In genomic region chr4:113899260-113900177, GRCh38 we compare ENCODE assay signal across 8 cellular contexts.
DNase-seq lines count a peak whose midpoint lies in the region; ATAC-seq and TF ChIP-seq lines count a peak whose summit lies in the region.

No MANE protein-coding gene starts in this region.

- H3K4me2 ChIP-seq in osteoblast (ENCODE audit: insufficient read depth, low read length) (no peak overlapping the region), PC-3 (ENCODE audit: low read length) (no peak overlapping the region)

- no peak overlapping the region for H2AFZ ChIP-seq in osteoblast (ENCODE audit: low read length)
- no peak overlapping the region for H2AFZ ChIP-seq in PC-3 (ENCODE audit: low read length)

- intact Hi-C loops in PC-3 (cut with micrococcal nuclease): loop anchor here (10.0 kb wide), 1 partner anchor 605 kb away; no protein-coding TSS in a partner anchor

- H3K9me3 ChIP-seq in osteoblast (ENCODE audit: low read depth, low read length) (no peaks in the 10 kb centered on the region), PC-3 (ENCODE audit: low read length) (no peaks in the 10 kb centered on the region)

- BruUV-seq in PC-3 (replicated peaks; lab: Mats Ljungman, UMichigan): no TSS peak

- no peaks in the 10 kb centered on the region for H3K9me3 Mint-ChIP-seq in IgD-negative memory B cell
- H3K9me3 Mint-ChIP-seq in activated naive CD8-positive, alpha-beta T cell treated with anti-CD3 and anti-CD28 coated beads for 36 hours: peaks cover 5% of the 10 kb centered on the region

- no peaks in the 10 kb centered on the region for H4K20me1 ChIP-seq in osteoblast (ENCODE audit: insufficient read depth, low read length)
- no peaks in the 10 kb centered on the region for H4K20me1 ChIP-seq in PC-3 (ENCODE audit: low read length)

- no peak for TF ChIP-seq CTCF in osteoblast (IDR thresholded peaks at IDR 0.05; ENCODE audit: extremely low read depth, low read depth, low read length)
- no peak for TF ChIP-seq CTCF in PC-3 (conservative IDR thresholded peaks at IDR 0.05; ENCODE audit: low read depth, low read length)

- no peak for DNase-seq in activated naive CD8-positive, alpha-beta T cell treated with anti-CD3 and anti-CD28 coated beads for 36 hours
- DNase-seq in osteoblast (ENCODE audit: insufficient read length, low spot score, missing footprints) (no peak), PC-3 (no peak), hypothalamus (lab: John Stamatoyannopoulos, UW) (no peak), germinal center (ENCODE audit: low spot score) (no peak)

- no peaks in the 10 kb centered on the region for H3K4me1 ChIP-seq in osteoblast (ENCODE audit: insufficient read depth, low read length)
- no peaks in the 10 kb centered on the region for H3K4me1 ChIP-seq in PC-3 (ENCODE audit: insufficient read depth, low read length)

- H3K4me3 ChIP-seq in osteoblast (ENCODE audit: insufficient read depth, low read length) (no peak overlapping the region), PC-3 (ENCODE audit: low read length) (no peak overlapping the region)

- H3K27ac ChIP-seq in osteoblast (ENCODE audit: low read depth, low read length): no peak overlapping the region
- no peak overlapping the region for H3K27ac ChIP-seq in PC-3 (ENCODE audit: low read length)

- H3K79me2 ChIP-seq in osteoblast (ENCODE audit: insufficient read depth, low read length) (peaks cover 10% of the 10 kb centered on the region), PC-3 (ENCODE audit: low read length) (no peaks in the 10 kb centered on the region)

- H3K9me2 ChIP-seq in PC-3 (replicated peaks; ENCODE audit: low read length): no peaks in the 10 kb centered on the region

- H3K27me3 Mint-ChIP-seq in IgD-negative memory B cell: no peaks in the 10 kb centered on the region
- H3K27me3 Mint-ChIP-seq in activated naive CD8-positive, alpha-beta T cell treated with anti-CD3 and anti-CD28 coated beads for 36 hours: no peaks in the 10 kb centered on the region

- H3K9ac ChIP-seq in PC-3 (ENCODE audit: low read length): no peak overlapping the region

- H3K36me3 ChIP-seq in osteoblast (ENCODE audit: insufficient read depth, low read length) (peaks cover 59% of the 10 kb centered on the region), PC-3 (ENCODE audit: low read depth, low read length) (peaks cover 3% of the 10 kb centered on the region; the same call in 1 of the 2 replicates)

- POLR2A ChIA-PET in PC-3 (lab: Charles Lee; ENCODE audit: unreplicated experiment): no interaction called here

- H3K4me3 Mint-ChIP-seq in IgD-negative memory B cell: no peak overlapping the region
- no peak overlapping the region for H3K4me3 Mint-ChIP-seq in activated naive CD8-positive, alpha-beta T cell treated with anti-CD3 and anti-CD28 coated beads for 36 hours

- H3K36me3 Mint-ChIP-seq in IgD-negative memory B cell: no peaks in the 10 kb centered on the region
- peaks cover 13% of the 10 kb centered on the region for H3K36me3 Mint-ChIP-seq in activated naive CD8-positive, alpha-beta T cell treated with anti-CD3 and anti-CD28 coated beads for 36 hours

- CTCF ChIA-PET in PC-3 (lab: Charles Lee): no interaction called here

- no peaks in the 10 kb centered on the region for H3F3A ChIP-seq in PC-3 (ENCODE audit: low read length, unreplicated experiment)

- ATAC-seq in GM18502 (IDR thresholded peaks at IDR 0.05; ENCODE audit: poor library complexity, unreplicated experiment) (peak; percentile 95), GM21529 (IDR thresholded peaks at IDR 0.05; ENCODE audit: unreplicated experiment) (peak; percentile 91), PC-3 (no peak)

- H3K4me1 Mint-ChIP-seq in IgD-negative memory B cell: peaks cover 6 to 13% (median 13%) of the 10 kb centered on the region in 3 donors
- peaks cover 42% of the 10 kb centered on the region for H3K4me1 Mint-ChIP-seq in activated naive CD8-positive, alpha-beta T cell treated with anti-CD3 and anti-CD28 coated beads for 36 hours

- H3K27ac Mint-ChIP-seq in IgD-negative memory B cell: peak overlapping the region in 2 of 3 donors; percentile 21 to 62
- peak overlapping the region; percentile 83 for H3K27ac Mint-ChIP-seq in activated naive CD8-positive, alpha-beta T cell treated with anti-CD3 and anti-CD28 coated beads for 36 hours

- H3K27me3 ChIP-seq in osteoblast (ENCODE audit: insufficient read depth, low read length) (no peaks in the 10 kb centered on the region), PC-3 (ENCODE audit: low read length) (no peaks in the 10 kb centered on the region)
